Comparison of ENCODE assay signal across 1 cellular context in the genomic region with DNA sequence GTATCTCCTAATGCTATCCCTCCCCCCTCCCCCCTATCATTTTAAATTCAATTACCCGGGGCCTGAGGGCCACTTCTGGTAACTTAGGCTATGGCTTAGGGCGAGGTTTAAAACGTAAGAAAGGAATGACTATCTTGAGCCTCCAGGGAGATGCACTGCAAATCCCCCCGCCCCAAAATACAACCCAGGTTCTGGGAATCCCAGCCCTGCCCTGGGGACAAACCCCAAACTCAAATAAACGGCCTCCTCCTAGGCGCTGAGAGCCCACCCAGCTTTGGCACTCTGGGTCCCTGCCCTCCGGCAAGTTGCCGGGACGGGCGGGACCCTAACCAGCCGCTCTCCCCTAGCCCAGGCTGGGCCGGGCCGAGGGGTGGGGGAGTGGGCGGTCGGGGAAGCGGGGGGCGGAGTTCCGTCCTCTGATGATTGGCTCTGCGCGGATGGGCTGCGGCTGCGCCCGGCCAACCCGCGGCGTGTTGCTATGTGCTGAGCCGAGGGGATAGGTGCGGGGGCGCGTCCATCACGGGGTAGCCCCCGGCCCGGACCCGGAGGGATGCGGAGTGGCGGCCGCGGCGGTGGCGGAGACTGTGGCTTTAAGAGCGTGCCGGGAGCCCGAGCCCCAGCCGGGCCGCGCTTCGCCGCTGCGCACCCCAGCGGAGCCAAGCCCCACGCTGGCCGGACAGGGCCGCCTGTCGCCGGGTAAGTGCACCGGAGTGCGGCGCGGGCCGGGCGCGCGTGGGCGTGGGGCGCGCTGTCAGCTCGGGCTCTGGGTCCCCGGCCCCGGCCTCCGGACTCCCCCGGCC.
TF ChIP-seq lines count a peak whose summit lies in the region.

TSS of gene YPEL2 (plus strand) at position 527 of the 800 bp plus-strand sequence. CDS start 21,755 bp downstream, outside the sequence.

TF ChIP-seq in HepG2, 621 proteins besides CTCF, POLR2A, EP300 and RAD21 (continued from another document and continues in another):
- TF ChIP-seq ZNF329 (CRISPR knock-in tag; IDR thresholded peaks at IDR 0.05; ENCODE audit: low read depth) (peak; percentile 71; the same call in 1 of the 2 replicates), PHF5A (CRISPR knock-in tag; IDR thresholded peaks at IDR 0.05; ENCODE audit: low read depth, unreplicated experiment) (no peak), MTF2 (CRISPR knock-in tag; IDR thresholded peaks at IDR 0.05; ENCODE audit: borderline replicate concordance) (no peak), TFDP2 (CRISPR knock-in tag; IDR thresholded peaks at IDR 0.05) (peak; percentile 28; the same call in 1 of the 2 replicates), TOE1 (CRISPR knock-in tag; IDR thresholded peaks at IDR 0.05) (no peak), GABPA (IDR thresholded peaks at IDR 0.05; ENCODE audit: low read depth, low read length) (peak; percentile 39; the same call in 1 of the 2 replicates), GABPA (CRISPR knock-in tag; IDR thresholded peaks at IDR 0.05; ENCODE audit: low read depth) (no peak; the same call in 1 of the 2 replicates), NAIF1 (CRISPR knock-in tag; IDR thresholded peaks at IDR 0.05; ENCODE audit: borderline replicate concordance) (no peak), ZNF558 (CRISPR knock-in tag; IDR thresholded peaks at IDR 0.05; ENCODE audit: borderline replicate concordance) (no peak; the same call in 1 of the 2 replicates), KDM6A (CRISPR knock-in tag; IDR thresholded peaks at IDR 0.05; ENCODE audit: low read depth) (no peak), CBX1 (IDR thresholded peaks at IDR 0.05; ENCODE audit: low read depth) (no peak), SOX6 (IDR thresholded peaks at IDR 0.05) (no peak), SOX6 (CRISPR knock-in tag; IDR thresholded peaks at IDR 0.05) (no peak; the same call in 1 of the 2 replicates), ZBTB8A (CRISPR knock-in tag; IDR thresholded peaks at IDR 0.05; ENCODE audit: borderline replicate concordance, low read depth) (no peak), ZNF720 (CRISPR knock-in tag; IDR thresholded peaks at IDR 0.05) (no peak), BRD4 (CRISPR knock-in tag; IDR thresholded peaks at IDR 0.05) (no peak), ZNF781 (CRISPR knock-in tag; IDR thresholded peaks at IDR 0.05; ENCODE audit: borderline replicate concordance, not compliant biosample characterization) (no peak), ZNF20 (CRISPR knock-in tag; IDR thresholded peaks at IDR 0.05) (no peak), MED8 (CRISPR knock-in tag; IDR thresholded peaks at IDR 0.05; ENCODE audit: insufficient replicate concordance) (no peak), RBAK (CRISPR knock-in tag; IDR thresholded peaks at IDR 0.05) (no peak), ZNF556 (CRISPR knock-in tag; IDR thresholded peaks at IDR 0.05; ENCODE audit: borderline replicate concordance) (no peak), NFATC3 (CRISPR knock-in tag; IDR thresholded peaks at IDR 0.05) (0 out of 2 replicates have a peak, but pooled peaks have one; percentile 44), MED1 (CRISPR knock-in tag; IDR thresholded peaks at IDR 0.05) (no peak), CSRNP2 (CRISPR knock-in tag; conservative IDR thresholded peaks at IDR 0.05; ENCODE audit: low read depth) (no peak), KDM3A (CRISPR knock-in tag; IDR thresholded peaks at IDR 0.05; ENCODE audit: low read depth) (no peak), ZNF124 (CRISPR knock-in tag; IDR thresholded peaks at IDR 0.05) (no peak), GATAD1 (CRISPR knock-in tag; IDR thresholded peaks at IDR 0.05) (no peak), ZNF83 (CRISPR knock-in tag; IDR thresholded peaks at IDR 0.05; ENCODE audit: borderline replicate concordance) (no peak), SRSF9 (IDR thresholded peaks at IDR 0.05; ENCODE audit: borderline replicate concordance, insufficient read depth, low read depth, low read length, poor library complexity, severe bottlenecking) (no peak), ZNF746 (CRISPR knock-in tag; IDR thresholded peaks at IDR 0.05) (no peak), ZSCAN29 (CRISPR knock-in tag; conservative IDR thresholded peaks at IDR 0.05) (no peak), ZNF451 (CRISPR knock-in tag; IDR thresholded peaks at IDR 0.05) (no peak; the same call in 1 of the 2 replicates), STAG1 (CRISPR knock-in tag; IDR thresholded peaks at IDR 0.05) (no peak), ESRRA (CRISPR knock-in tag; IDR thresholded peaks at IDR 0.05; ENCODE audit: low read depth) (no peak), AGO1 (IDR thresholded peaks at IDR 0.05; ENCODE audit: low read depth, low read length, poor library complexity, severe bottlenecking) (no peak), SP5 (CRISPR knock-in tag; IDR thresholded peaks at IDR 0.05; ENCODE audit: borderline replicate concordance, low read depth) (peak; percentile 77), ZNF446 (CRISPR knock-in tag; IDR thresholded peaks at IDR 0.05) (0 out of 2 replicates have a peak, but pooled peaks have one; percentile 13), ZFP36L1 (CRISPR knock-in tag; IDR thresholded peaks at IDR 0.05) (0 out of 2 replicates have a peak, but pooled peaks have one; percentile 66), MAFF (IDR thresholded peaks at IDR 0.05; ENCODE audit: low read depth, low read length) (no peak), ZNF841 (CRISPR knock-in tag; IDR thresholded peaks at IDR 0.05; ENCODE audit: borderline replicate concordance) (no peak), PRDM10 (CRISPR knock-in tag; IDR thresholded peaks at IDR 0.05; ENCODE audit: low read depth) (no peak), TGIF2 (CRISPR knock-in tag; IDR thresholded peaks at IDR 0.05) (no peak; the same call in 1 of the 2 replicates), ZBTB38 (CRISPR knock-in tag; IDR thresholded peaks at IDR 0.05) (no peak), SETDB1 (CRISPR knock-in tag; IDR thresholded peaks at IDR 0.05; ENCODE audit: borderline replicate concordance) (no peak), BRCA1 (CRISPR knock-in tag; IDR thresholded peaks at IDR 0.05) (no peak)
- TF ChIP-seq, protein P1, sequence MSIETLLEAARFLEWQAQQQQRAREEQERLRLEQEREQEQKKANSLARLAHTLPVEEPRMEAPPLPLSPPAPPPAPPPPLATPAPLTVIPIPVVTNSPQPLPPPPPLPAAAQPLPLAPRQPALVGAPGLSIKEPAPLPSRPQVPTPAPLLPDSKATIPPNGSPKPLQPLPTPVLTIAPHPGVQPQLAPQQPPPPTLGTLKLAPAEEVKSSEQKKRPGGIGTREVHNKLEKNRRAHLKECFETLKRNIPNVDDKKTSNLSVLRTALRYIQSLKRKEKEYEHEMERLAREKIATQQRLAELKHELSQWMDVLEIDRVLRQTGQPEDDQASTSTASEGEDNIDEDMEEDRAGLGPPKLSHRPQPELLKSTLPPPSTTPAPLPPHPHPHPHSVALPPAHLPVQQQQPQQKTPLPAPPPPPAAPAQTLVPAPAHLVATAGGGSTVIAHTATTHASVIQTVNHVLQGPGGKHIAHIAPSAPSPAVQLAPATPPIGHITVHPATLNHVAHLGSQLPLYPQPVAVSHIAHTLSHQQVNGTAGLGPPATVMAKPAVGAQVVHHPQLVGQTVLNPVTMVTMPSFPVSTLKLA (IDR thresholded peaks at IDR 0.05) = 0 out of 2 replicates have a peak, but pooled peaks have one; percentile 4
- TF ChIP-seq, protein P2, sequence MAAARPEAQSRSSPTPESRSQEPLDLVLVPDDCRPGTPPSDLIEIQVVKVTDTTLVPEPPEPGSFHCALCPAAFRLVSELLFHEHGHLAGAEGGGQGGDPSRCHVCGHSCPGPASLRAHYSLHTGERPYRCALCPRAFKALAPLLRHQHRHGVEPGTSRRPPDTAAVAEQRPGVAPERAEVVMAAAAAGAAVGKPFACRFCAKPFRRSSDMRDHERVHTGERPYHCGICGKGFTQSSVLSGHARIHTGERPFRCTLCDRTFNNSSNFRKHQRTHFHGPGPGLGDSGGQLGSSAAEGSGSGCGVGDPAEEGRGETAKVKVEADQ (CRISPR knock-in tag; IDR thresholded peaks at IDR 0.05; ENCODE audit: borderline replicate concordance) = 0 out of 2 replicates have a peak, but pooled peaks have one; percentile 34
- TF ChIP-seq, protein P3, sequence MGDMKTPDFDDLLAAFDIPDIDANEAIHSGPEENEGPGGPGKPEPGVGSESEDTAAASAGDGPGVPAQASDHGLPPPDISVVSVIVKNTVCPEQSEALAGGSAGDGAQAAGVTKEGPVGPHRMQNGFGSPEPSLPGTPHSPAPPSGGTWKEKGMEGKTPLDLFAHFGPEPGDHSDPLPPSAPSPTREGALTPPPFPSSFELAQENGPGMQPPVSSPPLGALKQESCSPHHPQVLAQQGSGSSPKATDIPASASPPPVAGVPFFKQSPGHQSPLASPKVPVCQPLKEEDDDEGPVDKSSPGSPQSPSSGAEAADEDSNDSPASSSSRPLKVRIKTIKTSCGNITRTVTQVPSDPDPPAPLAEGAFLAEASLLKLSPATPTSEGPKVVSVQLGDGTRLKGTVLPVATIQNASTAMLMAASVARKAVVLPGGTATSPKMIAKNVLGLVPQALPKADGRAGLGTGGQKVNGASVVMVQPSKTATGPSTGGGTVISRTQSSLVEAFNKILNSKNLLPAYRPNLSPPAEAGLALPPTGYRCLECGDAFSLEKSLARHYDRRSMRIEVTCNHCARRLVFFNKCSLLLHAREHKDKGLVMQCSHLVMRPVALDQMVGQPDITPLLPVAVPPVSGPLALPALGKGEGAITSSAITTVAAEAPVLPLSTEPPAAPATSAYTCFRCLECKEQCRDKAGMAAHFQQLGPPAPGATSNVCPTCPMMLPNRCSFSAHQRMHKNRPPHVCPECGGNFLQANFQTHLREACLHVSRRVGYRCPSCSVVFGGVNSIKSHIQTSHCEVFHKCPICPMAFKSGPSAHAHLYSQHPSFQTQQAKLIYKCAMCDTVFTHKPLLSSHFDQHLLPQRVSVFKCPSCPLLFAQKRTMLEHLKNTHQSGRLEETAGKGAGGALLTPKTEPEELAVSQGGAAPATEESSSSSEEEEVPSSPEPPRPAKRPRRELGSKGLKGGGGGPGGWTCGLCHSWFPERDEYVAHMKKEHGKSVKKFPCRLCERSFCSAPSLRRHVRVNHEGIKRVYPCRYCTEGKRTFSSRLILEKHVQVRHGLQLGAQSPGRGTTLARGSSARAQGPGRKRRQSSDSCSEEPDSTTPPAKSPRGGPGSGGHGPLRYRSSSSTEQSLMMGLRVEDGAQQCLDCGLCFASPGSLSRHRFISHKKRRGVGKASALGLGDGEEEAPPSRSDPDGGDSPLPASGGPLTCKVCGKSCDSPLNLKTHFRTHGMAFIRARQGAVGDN (CRISPR knock-in tag; IDR thresholded peaks at IDR 0.05) = peak; percentile 3
- TF ChIP-seq, protein P4, sequence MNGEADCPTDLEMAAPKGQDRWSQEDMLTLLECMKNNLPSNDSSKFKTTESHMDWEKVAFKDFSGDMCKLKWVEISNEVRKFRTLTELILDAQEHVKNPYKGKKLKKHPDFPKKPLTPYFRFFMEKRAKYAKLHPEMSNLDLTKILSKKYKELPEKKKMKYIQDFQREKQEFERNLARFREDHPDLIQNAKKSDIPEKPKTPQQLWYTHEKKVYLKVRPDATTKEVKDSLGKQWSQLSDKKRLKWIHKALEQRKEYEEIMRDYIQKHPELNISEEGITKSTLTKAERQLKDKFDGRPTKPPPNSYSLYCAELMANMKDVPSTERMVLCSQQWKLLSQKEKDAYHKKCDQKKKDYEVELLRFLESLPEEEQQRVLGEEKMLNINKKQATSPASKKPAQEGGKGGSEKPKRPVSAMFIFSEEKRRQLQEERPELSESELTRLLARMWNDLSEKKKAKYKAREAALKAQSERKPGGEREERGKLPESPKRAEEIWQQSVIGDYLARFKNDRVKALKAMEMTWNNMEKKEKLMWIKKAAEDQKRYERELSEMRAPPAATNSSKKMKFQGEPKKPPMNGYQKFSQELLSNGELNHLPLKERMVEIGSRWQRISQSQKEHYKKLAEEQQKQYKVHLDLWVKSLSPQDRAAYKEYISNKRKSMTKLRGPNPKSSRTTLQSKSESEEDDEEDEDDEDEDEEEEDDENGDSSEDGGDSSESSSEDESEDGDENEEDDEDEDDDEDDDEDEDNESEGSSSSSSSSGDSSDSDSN (CRISPR knock-in tag; IDR thresholded peaks at IDR 0.05) = no peak
